18 cellular contexts compared by ENCODE assay signal in the genomic region with DNA sequence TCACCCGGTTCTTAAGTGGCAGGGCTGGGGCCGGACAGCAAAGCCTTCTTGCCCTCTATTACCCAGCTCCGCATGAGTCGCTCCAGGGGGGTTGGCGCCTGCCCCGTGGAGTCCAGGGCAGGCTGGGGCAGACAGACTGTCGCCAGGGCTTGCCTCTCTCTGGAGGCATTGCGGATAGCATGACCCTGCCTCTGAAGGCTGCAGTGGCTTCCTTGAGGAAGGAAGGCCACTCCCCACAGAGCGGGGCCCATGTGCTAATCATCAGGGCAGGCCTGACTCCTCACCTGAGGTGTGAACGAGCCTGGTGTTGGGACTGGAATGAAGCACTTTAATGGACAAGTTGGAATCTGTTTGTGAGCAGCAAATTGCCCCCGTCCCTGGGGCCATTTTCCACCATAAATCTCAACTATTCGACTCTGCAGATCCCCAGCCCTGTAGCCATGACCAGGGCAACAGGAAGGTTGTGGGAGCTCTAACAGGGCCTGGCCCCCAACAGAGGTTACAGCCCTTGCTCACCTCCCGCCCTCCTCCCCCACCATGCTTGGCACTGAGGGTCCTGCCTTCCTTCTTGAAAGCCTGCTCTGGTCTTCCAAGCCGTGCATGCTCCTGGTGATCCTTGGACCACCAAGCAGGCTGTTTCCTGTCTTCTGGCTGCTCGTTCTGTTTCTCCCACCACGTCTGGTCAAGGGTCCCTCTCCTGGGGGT.
DNase-seq lines count a peak whose midpoint lies in the region; ATAC-seq and TF ChIP-seq lines count a peak whose summit lies in the region.
"Had no signal": no experiment of that assay in that cellular context is flagged by ENCODE, and none has a peak within 500 bp of the region (broad histone marks: within the 10 kb centered on the region; RNA-seq: fewer than 3 reads in every experiment).

No MANE protein-coding gene starts in this region.

- intact Hi-C loops in Right ventricle myocardium superior (cut with DNase I): no loop called here

- H3K9me3 ChIP-seq in right atrium auricular region (no peaks in the 10 kb centered on the region), liver (ENCODE audit: control insufficient read depth in 4 of 4, low read length in 3 of 4) (no peaks in the 10 kb centered on the region)
- H3K9me3 ChIP-seq: psoas muscle had no signal

- peaks cover 0 to 31% of the 10 kb centered on the region in 2 donors for H3K4me1 ChIP-seq in right atrium auricular region
- peaks cover 0 to 9% (median 6%) of the 10 kb centered on the region in 4 donors for H3K4me1 ChIP-seq in liver (ENCODE audit: control insufficient read depth in 4 of 4, insufficient read depth in 4 of 4, low read length in 3 of 4)

- no peak overlapping the region for H3K4me3 ChIP-seq in right atrium auricular region
- no peak overlapping the region for H3K4me3 ChIP-seq in liver (ENCODE audit: low read depth in 1 of 3, low read length in 3 of 3)
- H3K4me3 ChIP-seq: psoas muscle had no signal

- no peaks in the 10 kb centered on the region for H3K36me3 Mint-ChIP-seq in endothelial cell (ENCODE audit: low read depth, unreplicated experiment)
- no peaks in the 10 kb centered on the region for H3K36me3 Mint-ChIP-seq in stimulated activated naive B cell treated with anti-CD40 and anti-IgM and Interleukin-4, amounts not matched to agents 10 μg/mL and 1 μg/mL and 100 μg/mL, for 72 hours
- H3K36me3 Mint-ChIP-seq: CD8-positive, alpha-beta memory T cell; naive B cell had no signal

- no peak for TF ChIP-seq CTCF in right atrium auricular region (IDR thresholded peaks at IDR 0.05)
- TF ChIP-seq CTCF in endothelial cell (IDR thresholded peaks at IDR 0.05; ENCODE audit: unreplicated experiment): no peak
- TF ChIP-seq CTCF in liver (IDR thresholded peaks at IDR 0.05; ENCODE audit: low read depth, low read length, missing input control): no peak

- peaks cover 10% of the 10 kb centered on the region for H3K27me3 Mint-ChIP-seq in endothelial cell (ENCODE audit: unreplicated experiment)
- H3K27me3 Mint-ChIP-seq in stimulated activated naive B cell treated with anti-CD40 and anti-IgM and Interleukin-4, amounts not matched to agents 10 μg/mL and 1 μg/mL and 100 μg/mL, for 72 hours: no peaks in the 10 kb centered on the region

- no peak overlapping the region for H3K9ac ChIP-seq in liver (ENCODE audit: low read depth in 1 of 2, low read length in 2 of 2)

- ATAC-seq in Right ventricle myocardium superior (ENCODE audit: poor library complexity) (no peak), GM21360 (IDR thresholded peaks at IDR 0.05; ENCODE audit: unreplicated experiment) (no peak)
- no peak for ATAC-seq in stimulated activated naive B cell treated with anti-CD40 and anti-IgM and Interleukin-4, amounts not matched to agents 10 μg/mL and 1 μg/mL and 100 μg/mL, for 72 hours (replicated peaks)

- WGBS in liver: 82% methylated on average over 16 of the region's 16 CpGs

- no peak for TF ChIP-seq RAD21 in liver (IDR thresholded peaks at IDR 0.05)

- H3K27ac Mint-ChIP-seq in endothelial cell (ENCODE audit: unreplicated experiment): peak overlapping the region; percentile 43
- H3K27ac Mint-ChIP-seq in stimulated activated naive B cell treated with anti-CD40 and anti-IgM and Interleukin-4, amounts not matched to agents 10 μg/mL and 1 μg/mL and 100 μg/mL, for 72 hours: no peak overlapping the region
- H3K27ac Mint-ChIP-seq: CD8-positive, alpha-beta memory T cell had no signal

- peaks cover 11% of the 10 kb centered on the region for H3K4me1 Mint-ChIP-seq in endothelial cell (ENCODE audit: unreplicated experiment)
- peaks cover 2 to 5% of the 10 kb centered on the region in 2 donors for H3K4me1 Mint-ChIP-seq in stimulated activated naive B cell treated with anti-CD40 and anti-IgM and Interleukin-4, amounts not matched to agents 10 μg/mL and 1 μg/mL and 100 μg/mL, for 72 hours
- H3K4me1 Mint-ChIP-seq: CD8-positive, alpha-beta memory T cell had no signal

- H3K27ac ChIP-seq in right atrium auricular region (no peak overlapping the region), liver (ENCODE audit: low read depth in 1 of 2, low read length in 2 of 2) (no peak overlapping the region)
- H3K27ac ChIP-seq: psoas muscle had no signal

- no peaks in the 10 kb centered on the region for H3K9me3 Mint-ChIP-seq in endothelial cell (ENCODE audit: unreplicated experiment)
- no peaks in the 10 kb centered on the region for H3K9me3 Mint-ChIP-seq in stimulated activated naive B cell treated with anti-CD40 and anti-IgM and Interleukin-4, amounts not matched to agents 10 μg/mL and 1 μg/mL and 100 μg/mL, for 72 hours
- H3K9me3 Mint-ChIP-seq: CD8-positive, alpha-beta memory T cell had no signal

- H3K36me3 ChIP-seq in right atrium auricular region (no peaks in the 10 kb centered on the region), liver (ENCODE audit: control insufficient read depth in 4 of 4, insufficient read depth in 3 of 4, low read depth in 1 of 4, low read length in 3 of 4) (no peaks in the 10 kb centered on the region)

- H3K27me3 ChIP-seq in right atrium auricular region (no peaks in the 10 kb centered on the region), liver (ENCODE audit: control insufficient read depth in 4 of 4, insufficient read depth in 4 of 4, low read length in 3 of 4) (no peaks in the 10 kb centered on the region)

- no peak overlapping the region for H3K4me3 Mint-ChIP-seq in endothelial cell (ENCODE audit: unreplicated experiment)
- H3K4me3 Mint-ChIP-seq in stimulated activated naive B cell treated with anti-CD40 and anti-IgM and Interleukin-4, amounts not matched to agents 10 μg/mL and 1 μg/mL and 100 μg/mL, for 72 hours: no peak overlapping the region
- H3K4me3 Mint-ChIP-seq: CD8-positive, alpha-beta memory T cell had no signal

- DNase-seq in Right ventricle myocardium superior: peak; percentile 48
- DNase-seq in right atrium auricular region (ENCODE audit: low spot score): no peak
- DNase-seq in endothelial cell (ENCODE audit: low spot score): no peak
- no peak for DNase-seq in erythroblast (lab: John Stamatoyannopoulos, UW)
- DNase-seq in DMS53 (lab: John Stamatoyannopoulos, UW): no peak
- no peak for DNase-seq in stimulated activated naive B cell treated with anti-CD40 and anti-IgM and Interleukin-4, amounts not matched to agents 10 μg/mL and 1 μg/mL and 100 μg/mL, for 72 hours
- DNase-seq: activated T-cell treated with anti-CD3 and anti-CD28 coated beads, Interleukin-2, amount 50 U/mL, for 1 hour; cerebellar nuclear complex; GF-D8; kidney glomerular epithelial cell; MM.1S; naive B cell; NCI-H2081; T1000 had no signal

- TF ChIP-seq POLR2A in erythroblast (IDR thresholded peaks at IDR 0.05; ENCODE audit: low read length): no peak

TF ChIP-seq in liver, 16 proteins besides CTCF, POLR2A, EP300 and RAD21:
- TF ChIP-seq, protein P1, sequence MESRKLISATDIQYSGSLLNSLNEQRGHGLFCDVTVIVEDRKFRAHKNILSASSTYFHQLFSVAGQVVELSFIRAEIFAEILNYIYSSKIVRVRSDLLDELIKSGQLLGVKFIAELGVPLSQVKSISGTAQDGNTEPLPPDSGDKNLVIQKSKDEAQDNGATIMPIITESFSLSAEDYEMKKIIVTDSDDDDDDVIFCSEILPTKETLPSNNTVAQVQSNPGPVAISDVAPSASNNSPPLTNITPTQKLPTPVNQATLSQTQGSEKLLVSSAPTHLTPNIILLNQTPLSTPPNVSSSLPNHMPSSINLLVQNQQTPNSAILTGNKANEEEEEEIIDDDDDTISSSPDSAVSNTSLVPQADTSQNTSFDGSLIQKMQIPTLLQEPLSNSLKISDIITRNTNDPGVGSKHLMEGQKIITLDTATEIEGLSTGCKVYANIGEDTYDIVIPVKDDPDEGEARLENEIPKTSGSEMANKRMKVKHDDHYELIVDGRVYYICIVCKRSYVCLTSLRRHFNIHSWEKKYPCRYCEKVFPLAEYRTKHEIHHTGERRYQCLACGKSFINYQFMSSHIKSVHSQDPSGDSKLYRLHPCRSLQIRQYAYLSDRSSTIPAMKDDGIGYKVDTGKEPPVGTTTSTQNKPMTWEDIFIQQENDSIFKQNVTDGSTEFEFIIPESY (IDR thresholded peaks at IDR 0.05): no peak
- TF ChIP-seq FOXA2 (IDR thresholded peaks at IDR 0.05) (no peak), NR2F2 (IDR thresholded peaks at IDR 0.05) (peak; percentile 37), FOXA1 (IDR thresholded peaks at IDR 0.05) (no peak), JUND (IDR thresholded peaks at IDR 0.05) (no peak)
